Comparison of ENCODE assay signal across 8 cellular contexts in genomic region chr11:76859708-76860233, GRCh38. TPM values are rescaled to one million over a fixed set of nuclear protein-coding genes. Genes with fewer than 3 reads are reported as not detected.
DNase-seq lines count a peak whose midpoint lies in the region; ATAC-seq, FAIRE-seq and TF ChIP-seq lines count a peak whose summit lies in the region.

No MANE protein-coding gene starts in this region.

- no peaks in the 10 kb centered on the region for H3K27me3 ChIP-seq in left ventricle myocardium inferior (ENCODE audit: low read depth)
- no peaks in the 10 kb centered on the region for H3K27me3 ChIP-seq in GM12878 (replicated peaks in 1 of 2; ENCODE audit: control insufficient read depth in 2 of 2, insufficient read depth in 2 of 2, low read length in 1 of 2)

- no TSS peak for BruUV-seq in GM12878 (replicated peaks; lab: Mats Ljungman, UMichigan)

- POLR2A ChIA-PET in GM12878 (lab: Charles Lee): interaction anchor here (1.1 kb wide), 1 partner anchor 89 kb away, joined by 3 read pairs; no protein-coding TSS in a partner anchor

- no peaks in the 10 kb centered on the region for H3K9me3 Mint-ChIP-seq in natural killer cell treated with Interleukin-12 subunit alpha and Interleukin-12 subunit beta and Interleukin-15 and Interleukin-18, amount 100 ng/mL, for 72 hours

- H3K4me2 ChIP-seq in GM12878 (ENCODE audit: control insufficient read depth, insufficient read depth): peak overlapping the region; percentile 80; the same call in 1 of the 2 replicates

- in situ Hi-C loops in GM12878 (cut with MboI): no loop called here

- no peaks in the 10 kb centered on the region for H3K9me3 ChIP-seq in left ventricle myocardium inferior (replicated peaks)
- no peaks in the 10 kb centered on the region for H3K9me3 ChIP-seq in GM12878 (replicated peaks; ENCODE audit: control insufficient read depth, insufficient read depth, low read length)

- TF ChIP-seq RAD21 in GM12878 (IDR thresholded peaks at IDR 0.05; ENCODE audit: insufficient read depth, low read depth, low read length): no peak

- H3K27ac Mint-ChIP-seq in natural killer cell treated with Interleukin-12 subunit alpha and Interleukin-12 subunit beta and Interleukin-15 and Interleukin-18, amount 100 ng/mL, for 72 hours: peak overlapping the region in 1 of 2 donors; percentile 7

- DNase-seq in left ventricle myocardium inferior (peak; percentile 15), cardiac septum (ENCODE audit: low spot score) (no peak), GM12878 (ENCODE audit: low read depth, low spot score) (no peak), globus pallidus (ENCODE audit: low spot score) (no peak), SHP77 treated with DMSO at 0.1 percent for 48 hours (lab: John Stamatoyannopoulos, UW) (no peak), GDM1 (lab: John Stamatoyannopoulos, UW) (no peak)
- no peak for DNase-seq in natural killer cell treated with Interleukin-12 subunit alpha and Interleukin-12 subunit beta and Interleukin-15 and Interleukin-18, amount 100 ng/mL, for 72 hours (ENCODE audit: low spot score)

- peak overlapping the region; percentile 56 for H3K4me3 Mint-ChIP-seq in natural killer cell treated with Interleukin-12 subunit alpha and Interleukin-12 subunit beta and Interleukin-15 and Interleukin-18, amount 100 ng/mL, for 72 hours

- no peak for TF ChIP-seq POLR2A in GM12878 (IDR thresholded peaks at IDR 0.05; ENCODE audit: low read depth, low read length)

- WGBS in GM12878 (ENCODE audit: insufficient coverage, insufficient replicate concordance, low lambda C conversion rate, missing lambda C conversion rate): 98% methylated on average over 14 of the region's 14 CpGs

- H3K9ac ChIP-seq in GM12878 (ENCODE audit: control insufficient read depth, insufficient read depth, low read length): no peak overlapping the region

- peaks cover 18 to 32% of the 10 kb centered on the region in 2 donors for H3K4me1 Mint-ChIP-seq in natural killer cell treated with Interleukin-12 subunit alpha and Interleukin-12 subunit beta and Interleukin-15 and Interleukin-18, amount 100 ng/mL, for 72 hours (ENCODE audit: low read depth in 2 of 2)

- H3K36me3 ChIP-seq in left ventricle myocardium inferior (no peaks in the 10 kb centered on the region), GM12878 (ENCODE audit: control insufficient read depth in 2 of 2, insufficient read depth in 2 of 2, low read length in 1 of 2) (no peaks in the 10 kb centered on the region)

- no peak for TF ChIP-seq CTCF in left ventricle myocardium inferior (IDR thresholded peaks at IDR 0.05; ENCODE audit: borderline replicate concordance)
- TF ChIP-seq CTCF in GM12878 (IDR thresholded peaks at IDR 0.05 in 2 of 3, conservative IDR thresholded peaks at IDR 0.05 in 1 of 3; ENCODE audit: control insufficient read depth in 2 of 3, extremely low read depth in 1 of 3, insufficient read depth in 1 of 3, low read depth in 3 of 3, low read length in 3 of 3): no peak

- H3K36me3 Mint-ChIP-seq in natural killer cell treated with Interleukin-12 subunit alpha and Interleukin-12 subunit beta and Interleukin-15 and Interleukin-18, amount 100 ng/mL, for 72 hours: no peaks in the 10 kb centered on the region

- no peak for TF ChIP-seq EP300 in GM12878 (IDR thresholded peaks at IDR 0.05; ENCODE audit: borderline replicate concordance in 1 of 2, control insufficient read depth in 1 of 2, low read depth in 2 of 2, low read length in 2 of 2)

- intact Hi-C loops in left ventricle myocardium inferior (cut with micrococcal nuclease) (loop anchor here (10.0 kb wide), 1 partner anchor 55 kb away; no protein-coding TSS in a partner anchor), cardiac septum (cut with DNase I) (loop anchor here (10.0 kb wide), 1 partner anchor 55 kb away; no protein-coding TSS in a partner anchor), GM12878 (cut with micrococcal nuclease; ENCODE audit: unreplicated experiment) (no loop called here)

- H3K27me3 Mint-ChIP-seq in natural killer cell treated with Interleukin-12 subunit alpha and Interleukin-12 subunit beta and Interleukin-15 and Interleukin-18, amount 100 ng/mL, for 72 hours: no peaks in the 10 kb centered on the region

- H3K4me1 ChIP-seq in left ventricle myocardium inferior (peaks cover 49% of the 10 kb centered on the region), GM12878 (ENCODE audit: control insufficient read depth, insufficient read depth, low read length) (peaks cover 8% of the 10 kb centered on the region)

- CTCF ChIA-PET in GM12878 (lab: Yijun Ruan, JAX): interaction anchor here (0.9 to 2.0 kb wide), 2 partner anchors 18 to 60 kb away, joined by 3 to 13 read pairs; no protein-coding TSS in a partner anchor

- FAIRE-seq in GM12878 (lab: Jason Lieb, UNC): no peak

- H3K27ac ChIP-seq in left ventricle myocardium inferior (replicated peaks) (peak overlapping the region; percentile 93), GM12878 (ENCODE audit: control insufficient read depth, insufficient read depth) (no peak overlapping the region)

- ATAC-seq in GM12878 (no peak), HG03432 (IDR thresholded peaks at IDR 0.05; ENCODE audit: unreplicated experiment) (no peak)
- no peak for ATAC-seq in natural killer cell treated with Interleukin-12 subunit alpha and Interleukin-12 subunit beta and Interleukin-15 and Interleukin-18, amount 100 ng/mL, for 72 hours

- H2AFZ ChIP-seq in GM12878 (ENCODE audit: control insufficient read depth, low read depth, low read length): peak overlapping the region; percentile 95

- H3K79me2 ChIP-seq in GM12878 (ENCODE audit: control insufficient read depth, insufficient read depth, low read length): peaks cover 4% of the 10 kb centered on the region

- SMC1A ChIA-PET in GM12878 (lab: Charles Lee; ENCODE audit: uncharacterized antibody, unreplicated experiment): interaction anchor here (1.2 kb wide), 1 partner anchor 11 kb away, joined by 3 read pairs; no protein-coding TSS in a partner anchor

- H4K20me1 ChIP-seq in GM12878 (ENCODE audit: control insufficient read depth, insufficient read depth): no peaks in the 10 kb centered on the region

- H3K4me3 ChIP-seq in left ventricle myocardium inferior (no peak overlapping the region), GM12878 (no peak overlapping the region; the same call in 1 of the 2 replicates)

- RAD21 ChIA-PET in GM12878 (lab: Charles Lee; ENCODE audit: unreplicated experiment): interaction anchor here (0.8 to 1.2 kb wide), 3 partner anchors 11 to 61 kb away, joined by 3 to 5 read pairs (median 3); no protein-coding TSS in a partner anchor

TF ChIP-seq in GM12878, 131 proteins besides CTCF, POLR2A, EP300 and RAD21 (continues in another document):
- no peak for TF ChIP-seq REST (IDR thresholded peaks at IDR 0.05; ENCODE audit: low read depth, low read length)
- TF ChIP-seq SMAD1 (IDR thresholded peaks at IDR 0.05; ENCODE audit: low read depth, partially characterized antibody): no peak

RNA-seq across cellular contexts. Expression of gene ACER3, which starts 0.9 kb away (rescaled TPM):
- total RNA-seq in left ventricle myocardium inferior: 8.5 TPM
- total RNA-seq in cardiac septum: 9.7 TPM
- total RNA-seq in GM12878 (2013; cell fraction: nucleolus; rRNA removed): 15.1 and 17.6 TPM in 2 replicates
- total RNA-seq in GM12878 (2014; rRNA removed): 5.5 and 7.6 TPM in 2 replicates
- 8.5 and 8.9 TPM in 2 replicates for total RNA-seq in GM12878 (2014; rRNA removed; fragmentation: Illumina TruSeq; extraction: Trizol)
- total RNA-seq in GM12878 (2021): 11.1 and 13.9 TPM in 2 replicates
- 1.5 TPM for polyA plus RNA-seq in GM12878 (2011; ENCODE audit: low read depth)
- polyA plus RNA-seq in GM12878 (2011; rRNA removed): 13.4 and 15.3 TPM in 2 replicates
- 3.7 and 4.8 TPM in 2 replicates for polyA plus RNA-seq in GM12878 (2011; cell fraction: cytosol; rRNA removed)
- polyA plus RNA-seq in GM12878 (2011; cell fraction: nucleus; rRNA removed): 5.4 and 6.0 TPM in 2 replicates
- 2.1 and 3.3 TPM in 2 replicates for polyA plus RNA-seq in GM12878 (2012)
- 11.0 and 13.8 TPM in 2 replicates for polyA plus RNA-seq in GM12878 (2014; fragmentation: Illumina TruSeq; extraction: Trizol)
- polyA plus RNA-seq in GM12878 (2014; fragmentation: Nextera tagmentation; extraction: Ambion mirVana): 1 to 10 TPM; 2.8 to 3.6 TPM
- 9.5 and 9.8 TPM in 2 replicates for polyA plus RNA-seq in GM12878 (2014; rRNA removed)
- 10 to 100 TPM; 14.5 to 17.4 TPM for polyA plus RNA-seq in GM12878 (2016; fragmentation: Nextera tagmentation; extraction: Ambion mirVana)
- polyA minus RNA-seq in GM12878 (2011; rRNA and poly(A)+ RNA removed): 5.7 and 13.0 TPM in 2 replicates
- polyA minus RNA-seq in GM12878 (2011; cell fraction: cytosol; rRNA and poly(A)+ RNA removed): 2.1 and 2.5 TPM in 2 replicates
- 4.0 and 6.2 TPM in 2 replicates for polyA minus RNA-seq in GM12878 (2011; cell fraction: nucleus; rRNA and poly(A)+ RNA removed)
- total RNA-seq in natural killer cell treated with Interleukin-12 subunit alpha and Interleukin-12 subunit beta and Interleukin-15 and Interleukin-18, amount 100 ng/mL, for 72 hours: 10 to 100 TPM; 16.3 to 16.8 TPM
